ENCODE assay signal across 8 cellular contexts in the genomic region with DNA sequence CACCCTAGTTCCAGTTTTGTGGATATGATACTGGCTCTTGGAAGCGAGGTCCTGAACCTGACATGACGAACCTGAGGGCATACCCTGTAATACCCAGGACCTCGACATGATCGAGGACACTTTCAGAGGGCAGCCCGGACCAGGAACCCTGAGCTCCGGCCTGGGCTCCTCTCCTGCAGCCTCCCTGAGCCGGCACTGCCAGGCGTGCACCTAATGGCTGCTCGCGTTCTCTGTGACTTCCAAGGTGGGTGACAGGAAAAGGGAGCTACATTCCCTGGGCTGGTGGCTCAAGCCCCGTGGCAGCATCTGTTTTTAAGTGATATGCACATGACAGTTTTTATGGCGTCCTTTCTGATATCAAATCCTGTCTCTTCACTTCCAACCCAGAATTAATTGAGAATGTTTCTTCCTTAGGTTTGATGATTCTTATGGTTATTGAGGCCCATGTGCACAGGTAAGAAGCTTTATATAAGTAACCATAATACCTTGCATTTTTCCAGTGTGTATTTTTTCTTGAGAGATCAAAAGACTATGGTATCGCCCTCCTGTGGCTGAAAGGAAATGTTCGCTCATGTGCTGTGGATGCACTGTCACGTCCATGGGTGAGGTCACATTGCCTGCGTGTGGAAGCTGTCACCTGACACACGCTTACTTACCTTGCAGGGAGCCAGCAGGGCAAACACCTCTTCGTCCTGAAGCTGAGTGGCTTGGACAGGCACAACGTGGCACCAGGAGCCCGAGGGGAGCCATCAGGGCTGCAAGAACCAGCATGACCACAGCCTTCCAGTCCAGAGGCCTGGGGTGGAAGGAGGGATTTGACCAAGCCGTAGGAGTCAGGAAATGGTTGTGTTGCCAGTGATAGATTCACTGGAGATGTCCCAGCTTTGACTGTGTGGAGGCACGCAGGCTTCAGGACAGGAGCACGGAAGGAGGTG.
DNase-seq lines count a peak whose midpoint lies in the region; ATAC-seq, FAIRE-seq and TF ChIP-seq lines count a peak whose summit lies in the region.

No MANE protein-coding gene starts in this region.

- peaks cover 0 to 13% (median 6%) of the 10 kb centered on the region in 4 experiments; a peak in 4 of 7 replicates for H3K4me1 ChIP-seq in H1 (replicated peaks in 1 of 4; ENCODE audit: control insufficient read depth in 3 of 4, insufficient read depth in 4 of 4, low read length in 3 of 4)

- peaks cover 19% of the 10 kb centered on the region for H3K4me1 Mint-ChIP-seq in CD14-positive monocyte

- DNase-seq in ACHN (peak; percentile 48), GDM1 (lab: John Stamatoyannopoulos, UW) (peak; percentile 20), NCI-H2196 treated with DMSO at 0.1 percent for 48 hours (lab: John Stamatoyannopoulos, UW; ENCODE audit: unreplicated experiment) (peak; percentile 23), H1 (ENCODE audit: low read depth in 1 of 2, low spot score in 2 of 2) (no peak), CD14-positive monocyte (ENCODE audit: low spot score) (no peak), omental fat pad (ENCODE audit: low spot score) (no peak)

- peak overlapping the region; percentile 30; the same call in 1 of the 2 replicates for H2BK5ac ChIP-seq in H1 (ENCODE audit: low read depth, low read length)

- H3K14ac ChIP-seq in H1 (ENCODE audit: insufficient read length), result no peak overlapping the region

- no peak overlapping the region for H4K8ac ChIP-seq in H1 (ENCODE audit: extremely low read depth, insufficient read depth, low read length)

- H2BK20ac ChIP-seq in H1 (ENCODE audit: low read length), result no peak overlapping the region

- H3K23me2 ChIP-seq in H1 (ENCODE audit: low read depth, low read length), result no peaks in the 10 kb centered on the region

- in situ Hi-C loops in ACHN (cut with HindIII; ENCODE audit: low pct_ligation_motif_present, low pct_unique_long_range_greater_than_20kb, low sequenced_read_pairs), result no loop called here

- H3K79me1 ChIP-seq in H1 (ENCODE audit: low read depth, low read length), result no peaks in the 10 kb centered on the region

- no peak overlapping the region for H2AFZ ChIP-seq in H1 (ENCODE audit: low read length)

- intact Hi-C loops in CD14-positive monocyte (cut with micrococcal nuclease), result no loop called here

- H2BK15ac ChIP-seq in H1 (ENCODE audit: low read length), result peak overlapping the region; percentile 20; the same call in 1 of the 2 replicates

- H3K9me3 ChIP-seq in H1 (ENCODE audit: insufficient read depth in 2 of 2, low read depth in 1 of 2, low read length in 1 of 2), result no peaks in the 10 kb centered on the region

- H4K91ac ChIP-seq in H1 (replicated peaks; ENCODE audit: insufficient read length, low read length), result peak overlapping the region; percentile 8

- no peak overlapping the region for H3K4me3 ChIP-seq in H1 (ENCODE audit: extremely low read depth in 1 of 4, insufficient read depth in 2 of 4, low read depth in 3 of 4, low read length in 4 of 4)

- no peak for TF ChIP-seq EP300 in H1 (IDR thresholded peaks at IDR 0.05; ENCODE audit: borderline replicate concordance in 1 of 2, low read depth in 2 of 2, low read length in 2 of 2)

- no peak overlapping the region; a peak in 1 of 4 replicates for H3K4me2 ChIP-seq in H1 (ENCODE audit: insufficient read depth in 1 of 2, low read depth in 2 of 2, low read length in 2 of 2)

- no peak overlapping the region for H2AK5ac ChIP-seq in H1 (ENCODE audit: low read depth, low read length)

- TF ChIP-seq CTCF in H1 (IDR thresholded peaks at IDR 0.05; ENCODE audit: control extremely low read depth in 1 of 3, insufficient read depth in 1 of 3, low read depth in 1 of 3, low read length in 3 of 3) (peak; percentile 17 to 62 (median 56); a peak in 3 of 4 replicates), CD14-positive monocyte (IDR thresholded peaks at IDR 0.05) (no peak), omental fat pad (IDR thresholded peaks at IDR 0.05) (no peak)

- peak overlapping the region; percentile 75; the same call in 1 of the 2 replicates for H2BK12ac ChIP-seq in H1 (ENCODE audit: low read depth, low read length)

- no peaks in the 10 kb centered on the region for H3K27me3 ChIP-seq in H1 (replicated peaks in 1 of 4; ENCODE audit: control insufficient read depth in 3 of 4, extremely low read depth in 1 of 4, insufficient read depth in 3 of 4, low read length in 3 of 4)

- H3K36me3 Mint-ChIP-seq in CD14-positive monocyte, result no peaks in the 10 kb centered on the region

- no peak for FAIRE-seq in H1 (lab: Jason Lieb, UNC)

- H3K56ac ChIP-seq in H1 (replicated peaks; ENCODE audit: insufficient read length, low read depth, low read length), result no peak overlapping the region

- H4K5ac ChIP-seq in H1 (ENCODE audit: insufficient read length, low read depth, low read length), result no peak overlapping the region

- peaks cover 0 to 6% (median 0%) of the 10 kb centered on the region in 7 donors for H3K9me3 Mint-ChIP-seq in CD14-positive monocyte

- no peak overlapping the region for H3K4ac ChIP-seq in H1 (replicated peaks; ENCODE audit: insufficient read length, low read depth, low read length)

- TF ChIP-seq POLR2A in H1 (IDR thresholded peaks at IDR 0.05; ENCODE audit: control extremely low read depth in 1 of 2, low read depth in 2 of 2, low read length in 2 of 2), result no peak

- peaks cover 8 to 19% (median 17%) of the 10 kb centered on the region in 3 donors for H3K27me3 Mint-ChIP-seq in CD14-positive monocyte (ENCODE audit: low read depth in 3 of 3)

- ATAC-seq in HG03457 (IDR thresholded peaks at IDR 0.05; ENCODE audit: unreplicated experiment) (no peak), omental fat pad (ENCODE audit: low FRiP score) (no peak), GM21515 (IDR thresholded peaks at IDR 0.05; ENCODE audit: unreplicated experiment) (no peak)

- peak; percentile 44 to 46 for TF ChIP-seq RAD21 in H1 (IDR thresholded peaks at IDR 0.05 in 1 of 2, conservative IDR thresholded peaks at IDR 0.05 in 1 of 2; ENCODE audit: low read depth in 2 of 2, low read length in 2 of 2)

- CTCF ChIA-PET in H1 (lab: Charles Lee; ENCODE audit: partially characterized antibody), result interaction anchor here (0.7 to 2.2 kb wide), 31 partner anchors 8 to 589 kb away, joined by 3 to 12 read pairs (median 3); no protein-coding TSS in a partner anchor

- no peaks in the 10 kb centered on the region for H3K36me3 ChIP-seq in H1 (ENCODE audit: control insufficient read depth in 2 of 4, insufficient read depth in 4 of 4, low read length in 3 of 4)

- H3K23ac ChIP-seq in H1 (ENCODE audit: insufficient read length), result no peak overlapping the region

- POLR2A ChIA-PET in H1 (lab: Charles Lee; ENCODE audit: partially characterized antibody), result no interaction called here

- no peak overlapping the region for H3K9ac ChIP-seq in H1 (replicated peaks in 1 of 4; ENCODE audit: extremely low read depth in 1 of 4, low read depth in 3 of 4, low read length in 3 of 4)

- WGBS in H1 (ENCODE audit: extremely low coverage in 1 of 2, insufficient coverage in 1 of 2, insufficient read length in 1 of 2, insufficient replicate concordance in 2 of 2, low coverage in 1 of 2, low lambda C conversion rate in 2 of 2, missing lambda C conversion rate in 1 of 2), 2 experiments, result 89% methylated on average over 22 of the region's 23 CpGs; no CpG with 5 or more reads in 1 of the 2 experiments

- no peak overlapping the region for H3K27ac ChIP-seq in H1 (ENCODE audit: low read depth, low read length)

- H3K27ac Mint-ChIP-seq in CD14-positive monocyte, result no peak overlapping the region

- peak overlapping the region; percentile 81 for H3K18ac ChIP-seq in H1 (ENCODE audit: extremely low read depth, low read length)

- H2BK120ac ChIP-seq in H1 (replicated peaks; ENCODE audit: low read depth, low read length), result no peak overlapping the region

- no peaks in the 10 kb centered on the region for H4K20me1 ChIP-seq in H1 (replicated peaks in 1 of 2; ENCODE audit: control insufficient read depth in 1 of 2, insufficient read depth in 2 of 2, low read length in 2 of 2)

- no peak overlapping the region for H3K4me3 Mint-ChIP-seq in CD14-positive monocyte

- no peaks in the 10 kb centered on the region for H3K79me2 ChIP-seq in H1 (ENCODE audit: control insufficient read depth in 1 of 2, insufficient read depth in 2 of 2, low read length in 2 of 2)

TF ChIP-seq in H1, 55 proteins besides CTCF, POLR2A, EP300 and RAD21:
- TF ChIP-seq RXRA (IDR thresholded peaks at IDR 0.05; ENCODE audit: insufficient read depth, low read depth, low read length) (no peak), YY1 (IDR thresholded peaks at IDR 0.05; ENCODE audit: low read depth, low read length) (no peak), CBX8 (IDR thresholded peaks at IDR 0.05; ENCODE audit: borderline replicate concordance, low read depth, low read length) (no peak), SRF (IDR thresholded peaks at IDR 0.05; ENCODE audit: low read depth, low read length) (no peak), JUND (IDR thresholded peaks at IDR 0.05; ENCODE audit: low read length) (no peak)
- TF ChIP-seq, protein P1, sequence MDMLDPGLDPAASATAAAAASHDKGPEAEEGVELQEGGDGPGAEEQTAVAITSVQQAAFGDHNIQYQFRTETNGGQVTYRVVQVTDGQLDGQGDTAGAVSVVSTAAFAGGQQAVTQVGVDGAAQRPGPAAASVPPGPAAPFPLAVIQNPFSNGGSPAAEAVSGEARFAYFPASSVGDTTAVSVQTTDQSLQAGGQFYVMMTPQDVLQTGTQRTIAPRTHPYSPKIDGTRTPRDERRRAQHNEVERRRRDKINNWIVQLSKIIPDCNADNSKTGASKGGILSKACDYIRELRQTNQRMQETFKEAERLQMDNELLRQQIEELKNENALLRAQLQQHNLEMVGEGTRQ (IDR thresholded peaks at IDR 0.05; ENCODE audit: low read length), result peak; percentile 14; the same call in 1 of the 2 replicates
TF ChIP-seq in H1: peak in this region for 1.

Comparison
In these comparisons a context has a peak if more than half of its experiments do, and no peak if none do; other contexts are left out.
1. DNase-seq: peak in ACHN (single experiment), GDM1 (single experiment) and NCI-H2196 treated with DMSO at 0.1 percent for 48 hours (single experiment); none in H1 (0 of 2), CD14-positive monocyte (single experiment) and omental fat pad (single experiment).
2. CTCF ChIP-seq: peak in H1 (3 of 3); none in CD14-positive monocyte (single experiment) and omental fat pad (0 of 3).